ENCODE assay signal across 11 cellular contexts in genomic region chr9:6845881-6846280, GRCh38.
DNase-seq lines count a peak whose midpoint lies in the region; ATAC-seq and TF ChIP-seq lines count a peak whose summit lies in the region.
"Had no signal": no experiment of that assay in that cellular context is flagged by ENCODE, and none has a peak within 500 bp of the region (broad histone marks: within the 10 kb centered on the region; RNA-seq: fewer than 3 reads in every experiment).

No MANE protein-coding gene starts in this region.

- no peak overlapping the region for H3K4me2 ChIP-seq in OCI-LY7 (ENCODE audit: low read length)

- no peaks in the 10 kb centered on the region for H3K27me3 ChIP-seq in liver (ENCODE audit: control insufficient read depth in 4 of 4, insufficient read depth in 4 of 4, low read length in 3 of 4)
- H3K27me3 ChIP-seq: sigmoid colon had no signal

- TF ChIP-seq CTCF in HEK293 (tag by site-specific recombination; IDR thresholded peaks at IDR 0.05): 0 out of 2 replicates have a peak, but pooled peaks have one; percentile 23
- TF ChIP-seq CTCF in liver (IDR thresholded peaks at IDR 0.05; ENCODE audit: low read depth, low read length, missing input control): peak; percentile 28
- no peak for TF ChIP-seq CTCF in natural killer cell (IDR thresholded peaks at IDR 0.05)
- no peak for TF ChIP-seq CTCF in OCI-LY7 (conservative IDR thresholded peaks at IDR 0.05; ENCODE audit: low read length)

- no peaks in the 10 kb centered on the region for H4K20me1 ChIP-seq in OCI-LY7 (ENCODE audit: insufficient read depth, low read length)

- POLR2A ChIA-PET in HEK293 (lab: Yijun Ruan, JAX): no interaction called here
- POLR2A ChIA-PET in OCI-LY7 (lab: Charles Lee): no interaction called here

- no peak overlapping the region for H3K4me3 ChIP-seq in HEK293 (ENCODE audit: low read depth, low read length)
- H3K4me3 ChIP-seq in liver (ENCODE audit: low read depth in 1 of 3, low read length in 3 of 3): no peak overlapping the region
- no peak overlapping the region for H3K4me3 ChIP-seq in OCI-LY7 (ENCODE audit: low read depth, low read length, poor library complexity, severe bottlenecking)
- H3K4me3 ChIP-seq: sigmoid colon had no signal

- H3K36me3 Mint-ChIP-seq in natural killer cell: no peaks in the 10 kb centered on the region
- H3K36me3 Mint-ChIP-seq in activated T-cell treated with anti-CD3 and anti-CD28 coated beads, Interleukin-2, amount 50 U/mL, for 4 hours (ENCODE audit: insufficient read depth): peaks cover 23% of the 10 kb centered on the region

- H3K27me3 Mint-ChIP-seq in natural killer cell (ENCODE audit: low read depth in 2 of 2): no peaks in the 10 kb centered on the region
- no peaks in the 10 kb centered on the region for H3K27me3 Mint-ChIP-seq in activated T-cell treated with anti-CD3 and anti-CD28 coated beads, Interleukin-2, amount 50 U/mL, for 4 hours (ENCODE audit: low read depth)
- H3K27me3 Mint-ChIP-seq: stimulated activated naive CD8-positive, alpha-beta T cell treated with anti-CD3 and anti-CD28 coated beads, Interleukin-15, Interleukin-2, amounts not matched to agents 100 ng/mL and 50 ng/mL, for 24 hours had no signal

- no peak overlapping the region for H2AFZ ChIP-seq in OCI-LY7 (ENCODE audit: low read length)

- peaks cover 21 to 37% of the 10 kb centered on the region in 2 donors for H3K4me1 Mint-ChIP-seq in natural killer cell
- H3K4me1 Mint-ChIP-seq in activated T-cell treated with anti-CD3 and anti-CD28 coated beads, Interleukin-2, amount 50 U/mL, for 4 hours (ENCODE audit: low read depth): peaks cover 7% of the 10 kb centered on the region

- WGBS in liver: 64% methylated on average over 2 of the region's 2 CpGs

- BruUV-seq in OCI-LY7 (replicated peaks; lab: Mats Ljungman, UMichigan): no TSS peak

- ATAC-seq in sciatic nerve (no peak), natural killer cell (no peak)
- ATAC-seq in activated T-cell treated with anti-CD3 and anti-CD28 coated beads, Interleukin-2, amount 50 U/mL, for 4 hours: no peak

- peak overlapping the region in 1 of 2 donors; percentile 40 for H3K27ac Mint-ChIP-seq in natural killer cell
- H3K27ac Mint-ChIP-seq: stimulated activated naive CD8-positive, alpha-beta T cell treated with anti-CD3 and anti-CD28 coated beads, Interleukin-15, Interleukin-2, amounts not matched to agents 100 ng/mL and 50 ng/mL, for 24 hours had no signal

- H3K79me2 ChIP-seq in OCI-LY7 (ENCODE audit: insufficient read depth, low read depth, low read length): no peaks in the 10 kb centered on the region

- intact Hi-C loops in sciatic nerve (cut with DNase I) (no loop called here), natural killer cell (cut with micrococcal nuclease) (no loop called here), OCI-LY7 (cut with micrococcal nuclease; ENCODE audit: unreplicated experiment) (no loop called here)

- H3K36me3 ChIP-seq in HEK293 (ENCODE audit: control insufficient read depth in 2 of 2, insufficient read depth in 1 of 2, low read length in 2 of 2) (peaks cover 0 to 6% of the 10 kb centered on the region in 2 experiments; a peak in 1 of 3 replicates), liver (ENCODE audit: control insufficient read depth in 4 of 4, insufficient read depth in 3 of 4, low read depth in 1 of 4, low read length in 3 of 4) (peaks cover 3 to 6% (median 4%) of the 10 kb centered on the region in 4 donors), OCI-LY7 (ENCODE audit: insufficient read depth, low read length) (peaks cover 14% of the 10 kb centered on the region)

- no peaks in the 10 kb centered on the region for H3K9me2 ChIP-seq in OCI-LY7 (ENCODE audit: insufficient read depth, low read length)

- H3K4me3 Mint-ChIP-seq in natural killer cell: no peak overlapping the region
- H3K4me3 Mint-ChIP-seq in activated T-cell treated with anti-CD3 and anti-CD28 coated beads, Interleukin-2, amount 50 U/mL, for 4 hours: no peak overlapping the region
- H3K4me3 Mint-ChIP-seq: stimulated activated naive CD8-positive, alpha-beta T cell treated with anti-CD3 and anti-CD28 coated beads, Interleukin-15, Interleukin-2, amounts not matched to agents 100 ng/mL and 50 ng/mL, for 24 hours had no signal

- no peaks in the 10 kb centered on the region for H3K4me1 ChIP-seq in HEK293 (ENCODE audit: control insufficient read depth, insufficient read depth, low read length)
- no peaks in the 10 kb centered on the region for H3K4me1 ChIP-seq in liver (ENCODE audit: control insufficient read depth in 4 of 4, insufficient read depth in 4 of 4, low read length in 3 of 4)
- no peaks in the 10 kb centered on the region for H3K4me1 ChIP-seq in OCI-LY7 (ENCODE audit: insufficient read depth, low read length, poor library complexity, severe bottlenecking)
- H3K4me1 ChIP-seq: sigmoid colon had no signal

- DNase-seq in AG08396 (ENCODE audit: low spot score): peak; percentile 24
- DNase-seq in cerebellum (ENCODE audit: low spot score): peak; percentile 53
- DNase-seq in sciatic nerve (ENCODE audit: low spot score): no peak
- DNase-seq in natural killer cell: no peak
- DNase-seq in OCI-LY7 (ENCODE audit: low spot score): no peak
- no peak for DNase-seq in activated T-cell treated with anti-CD3 and anti-CD28 coated beads, Interleukin-2, amount 50 U/mL, for 4 hours
- DNase-seq: NCI-H2081 treated with DMSO at 0.1 percent for 48 hours, sigmoid colon had no signal

- H3K9ac ChIP-seq in liver (ENCODE audit: low read depth in 1 of 2, low read length in 2 of 2): no peak overlapping the region

- no peaks in the 10 kb centered on the region for H3K9me3 Mint-ChIP-seq in natural killer cell
- no peaks in the 10 kb centered on the region for H3K9me3 Mint-ChIP-seq in activated T-cell treated with anti-CD3 and anti-CD28 coated beads, Interleukin-2, amount 50 U/mL, for 4 hours
- H3K9me3 Mint-ChIP-seq: stimulated activated naive CD8-positive, alpha-beta T cell treated with anti-CD3 and anti-CD28 coated beads, Interleukin-15, Interleukin-2, amounts not matched to agents 100 ng/mL and 50 ng/mL, for 24 hours had no signal

- H3K9me3 ChIP-seq in HEK293 (ENCODE audit: control insufficient read depth, insufficient read depth, low read depth, low read length) (no peaks in the 10 kb centered on the region), liver (ENCODE audit: control insufficient read depth in 4 of 4, low read length in 3 of 4) (no peaks in the 10 kb centered on the region), OCI-LY7 (ENCODE audit: low read length) (no peaks in the 10 kb centered on the region)
- H3K9me3 ChIP-seq: sigmoid colon had no signal

- H3K27ac ChIP-seq in HEK293 (ENCODE audit: extremely low read depth, low read depth, low read length) (no peak overlapping the region), liver (ENCODE audit: low read depth in 1 of 2, low read length in 2 of 2) (no peak overlapping the region), OCI-LY7 (ENCODE audit: low read depth, low read length, poor library complexity, severe bottlenecking) (no peak overlapping the region)
- H3K27ac ChIP-seq: sigmoid colon had no signal

- peak; percentile 52 to 68 for TF ChIP-seq RAD21 in liver (IDR thresholded peaks at IDR 0.05)

- CTCF ChIA-PET in HEK293 (lab: Yijun Ruan, JAX) (interaction anchor here (0.6 to 1.8 kb wide), 5 partner anchors 9 to 143 kb away, joined by 3 to 12 read pairs (median 4); no protein-coding TSS in a partner anchor), OCI-LY7 (lab: Charles Lee; ENCODE audit: unreplicated experiment) (no interaction called here)

TF ChIP-seq in HEK293, 187 proteins besides CTCF, POLR2A, EP300 and RAD21 (continues in another document):
- TF ChIP-seq ZNF664 (tag by site-specific recombination; IDR thresholded peaks at IDR 0.05) (no peak), GFI1B (tag by site-specific recombination; IDR thresholded peaks at IDR 0.05) (no peak), MYNN (tag by site-specific recombination; IDR thresholded peaks at IDR 0.05; ENCODE audit: borderline replicate concordance) (no peak), HOXA7 (CRISPR knock-in tag; IDR thresholded peaks at IDR 0.05; ENCODE audit: borderline replicate concordance) (no peak), SCRT1 (tag by site-specific recombination; IDR thresholded peaks at IDR 0.05; ENCODE audit: borderline replicate concordance) (no peak), ZNF132 (tag by site-specific recombination; IDR thresholded peaks at IDR 0.05; ENCODE audit: borderline replicate concordance) (no peak), ZNF596 (tag by site-specific recombination; IDR thresholded peaks at IDR 0.05) (no peak), ZNF221 (tag by site-specific recombination; IDR thresholded peaks at IDR 0.05; ENCODE audit: borderline replicate concordance) (no peak), ZNF776 (tag by site-specific recombination; IDR thresholded peaks at IDR 0.05; ENCODE audit: borderline replicate concordance) (no peak)

TF ChIP-seq in liver, 16 proteins besides CTCF, POLR2A, EP300 and RAD21 (continues in another document):
- TF ChIP-seq FOXA1 (IDR thresholded peaks at IDR 0.05): no peak
- no peak for TF ChIP-seq EGR1 (IDR thresholded peaks at IDR 0.05; ENCODE audit: low read depth in 2 of 2)
- TF ChIP-seq REST (IDR thresholded peaks at IDR 0.05): no peak

Comparison
In these comparisons a context has a peak if more than half of its experiments do, and no peak if none do; other contexts are left out.
1. DNase-seq: peak in AG08396 (single experiment) and cerebellum (single experiment); none in sciatic nerve (single experiment), natural killer cell (single experiment), OCI-LY7 (single experiment) and activated T-cell treated with anti-CD3 and anti-CD28 coated beads, Interleukin-2, amount 50 U/mL, for 4 hours (single experiment).
2. CTCF ChIP-seq: peak in HEK293 (single experiment) and liver (single experiment); none in natural killer cell (single experiment) and OCI-LY7 (single experiment).